ENCODE assay signal across 23 cellular contexts in the genomic region with DNA sequence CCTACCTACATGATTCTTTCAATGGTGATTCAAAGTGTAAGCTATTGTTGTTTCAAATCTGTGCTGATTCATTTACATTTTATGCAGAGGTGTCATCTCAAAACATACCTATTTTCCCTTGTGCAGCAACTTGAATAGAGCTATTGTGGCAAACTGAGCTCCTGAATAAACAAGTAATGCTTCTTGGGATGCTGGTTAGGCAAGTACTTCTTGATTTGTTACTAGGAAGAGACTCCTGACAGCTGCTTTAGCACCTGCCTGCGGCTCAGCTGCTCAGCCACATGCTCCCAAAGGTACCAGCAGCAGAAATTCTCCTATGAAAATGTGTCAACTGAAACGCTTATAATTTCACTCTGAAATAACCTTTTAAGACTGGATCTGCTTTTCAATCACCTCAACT.
"Had no signal": no experiment of that assay in that cellular context is flagged by ENCODE, and none has a peak within 500 bp of the region (broad histone marks: within the 10 kb centered on the region; RNA-seq: fewer than 3 reads in every experiment).

No MANE protein-coding gene starts in this region.

- H3K4me3 Mint-ChIP-seq: activated B cell treated with CpG ODN at 0.5 μM for 24 hours; activated CD4-positive, alpha-beta memory T cell treated with anti-CD3 and anti-CD28 coated beads, Interleukin-2, amount 10 ng/mL, durations not matched to agents 7 days and 5 days; activated CD8-positive, alpha-beta memory T cell treated with anti-CD3 and anti-CD28 coated beads, Interleukin-2, amount 10 ng/mL, durations not matched to agents 7 days and 5 days; activated naive CD8-positive, alpha-beta T cell treated with anti-CD3 and anti-CD28 coated beads, Interleukin-2, amount 10 ng/mL, durations not matched to agents 7 days and 5 days; central memory CD8-positive, alpha-beta T cell; mesothelial cell of epicardium; nephron progenitor cell; stimulated activated naive CD8-positive, alpha-beta T cell treated with anti-CD3 and anti-CD28 coated beads, Interleukin-15, Interleukin-2, amounts not matched to agents 100 ng/mL and 50 ng/mL, for 24 hours; T-helper 2 cell treated with Interferon-gamma antibody and Interleukin-4, amounts not matched to agents 5 μg/mL and 100 μg/mL, for 36 hours had no signal

- H3K9me3 ChIP-seq: body of pancreas, transverse colon, vagina had no signal

- ATAC-seq: activated CD8-positive, alpha-beta memory T cell treated with anti-CD3 and anti-CD28 coated beads, Interleukin-2, amount 10 ng/mL, durations not matched to agents 7 days and 5 days; body of pancreas; left lobe of liver; right cardiac atrium had no signal

- H3K9me3 Mint-ChIP-seq: activated B cell treated with CpG ODN at 0.5 μM for 24 hours; central memory CD8-positive, alpha-beta T cell had no signal

- H3K36me3 ChIP-seq: esophagus squamous epithelium, suprapubic skin, transverse colon, vagina had no signal

- H3K4me1 Mint-ChIP-seq: activated B cell treated with CpG ODN at 0.5 μM for 24 hours; activated CD4-positive, alpha-beta memory T cell treated with anti-CD3 and anti-CD28 coated beads, Interleukin-2, amount 10 ng/mL, durations not matched to agents 7 days and 5 days; activated CD8-positive, alpha-beta memory T cell treated with anti-CD3 and anti-CD28 coated beads, Interleukin-2, amount 10 ng/mL, durations not matched to agents 7 days and 5 days; activated naive CD8-positive, alpha-beta T cell treated with anti-CD3 and anti-CD28 coated beads, Interleukin-2, amount 10 ng/mL, durations not matched to agents 7 days and 5 days; central memory CD8-positive, alpha-beta T cell; nephron progenitor cell had no signal

- H3K36me3 Mint-ChIP-seq: activated CD8-positive, alpha-beta memory T cell treated with anti-CD3 and anti-CD28 coated beads, Interleukin-2, amount 10 ng/mL, durations not matched to agents 7 days and 5 days; activated naive CD8-positive, alpha-beta T cell treated with anti-CD3 and anti-CD28 coated beads, Interleukin-2, amount 10 ng/mL, durations not matched to agents 7 days and 5 days had no signal

- H3K4me3 ChIP-seq: body of pancreas, coronary artery, esophagus squamous epithelium, lung, suprapubic skin, transverse colon, vagina had no signal

- H3K27me3 Mint-ChIP-seq: activated B cell treated with CpG ODN at 0.5 μM for 24 hours; activated CD4-positive, alpha-beta memory T cell treated with anti-CD3 and anti-CD28 coated beads, Interleukin-2, amount 10 ng/mL, durations not matched to agents 7 days and 5 days; activated naive CD8-positive, alpha-beta T cell treated with anti-CD3 and anti-CD28 coated beads, Interleukin-2, amount 10 ng/mL, durations not matched to agents 7 days and 5 days had no signal

- DNase-seq: activated B cell treated with CpG ODN at 0.5 μM for 24 hours; activated CD4-positive, alpha-beta memory T cell treated with anti-CD3 and anti-CD28 coated beads, Interleukin-2, amount 10 ng/mL, durations not matched to agents 7 days and 5 days; activated CD4-positive, alpha-beta T cell treated with anti-CD3 and anti-CD28 coated beads for 4 hours; activated CD8-positive, alpha-beta memory T cell treated with anti-CD3 and anti-CD28 coated beads, Interleukin-2, amount 10 ng/mL, durations not matched to agents 7 days and 5 days; activated naive CD4-positive, alpha-beta T cell treated with Interleukin-2 at 50 U/mL for 16 hours; activated naive CD8-positive, alpha-beta T cell treated with anti-CD3 and anti-CD28 coated beads, Interleukin-2, amount 10 ng/mL, durations not matched to agents 7 days and 5 days; body of pancreas; effector CD4-positive, alpha-beta T cell; esophagus squamous epithelium; kidney; nephron progenitor cell; occipital lobe; right cardiac atrium; transverse colon had no signal

- H3K27ac ChIP-seq: body of pancreas, coronary artery, esophagus squamous epithelium, suprapubic skin, transverse colon, vagina had no signal

- H3K4me1 ChIP-seq: body of pancreas, esophagus squamous epithelium, suprapubic skin, transverse colon, vagina had no signal

- H3K27ac Mint-ChIP-seq: activated B cell treated with CpG ODN at 0.5 μM for 24 hours; activated CD4-positive, alpha-beta memory T cell treated with anti-CD3 and anti-CD28 coated beads, Interleukin-2, amount 10 ng/mL, durations not matched to agents 7 days and 5 days; activated CD8-positive, alpha-beta memory T cell treated with anti-CD3 and anti-CD28 coated beads, Interleukin-2, amount 10 ng/mL, durations not matched to agents 7 days and 5 days; activated naive CD8-positive, alpha-beta T cell treated with anti-CD3 and anti-CD28 coated beads, Interleukin-2, amount 10 ng/mL, durations not matched to agents 7 days and 5 days; nephron progenitor cell; stimulated activated naive CD8-positive, alpha-beta T cell treated with anti-CD3 and anti-CD28 coated beads, Interleukin-15, Interleukin-2, amounts not matched to agents 100 ng/mL and 50 ng/mL, for 24 hours; T-helper 2 cell treated with Interferon-gamma antibody and Interleukin-4, amounts not matched to agents 5 μg/mL and 100 μg/mL, for 36 hours had no signal

- H3K27me3 ChIP-seq: body of pancreas, esophagus squamous epithelium, suprapubic skin, transverse colon, vagina had no signal
